30 cellular contexts compared by ENCODE assay signal in the genomic region with DNA sequence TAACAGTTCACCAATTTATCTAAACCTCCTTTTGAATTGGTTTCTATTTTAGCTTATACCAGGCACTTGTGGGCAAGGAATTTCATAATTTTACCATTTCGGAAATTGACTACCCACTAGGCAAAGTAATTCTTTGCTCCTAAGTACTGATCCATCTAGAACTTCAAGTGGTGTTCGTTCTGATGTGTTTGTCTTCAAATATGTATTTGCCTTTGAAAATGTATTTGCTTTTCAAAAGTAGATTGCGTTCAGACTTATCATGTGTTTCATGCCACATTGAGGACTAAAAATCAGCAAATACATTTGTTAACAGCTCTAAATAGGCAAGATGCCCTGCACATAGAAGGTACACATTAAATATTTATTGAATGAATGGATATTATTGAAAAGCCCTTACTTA. TPM values are rescaled to one million over a fixed set of nuclear protein-coding genes. Genes with fewer than 3 reads are reported as not detected.
"Had no signal": no experiment of that assay in that cellular context is flagged by ENCODE, and none has a peak within 500 bp of the region (broad histone marks: within the 10 kb centered on the region; RNA-seq: fewer than 3 reads in every experiment).

No MANE protein-coding gene starts in this region.

- H3K9me3 Mint-ChIP-seq: immature natural killer cell; mesothelial cell of epicardium; naive B cell; natural killer cell treated with Interleukin-12 subunit alpha and Interleukin-12 subunit beta and Interleukin-15 and Interleukin-18, amount 100 ng/mL, for 72 hours; stimulated activated naive B cell treated with anti-CD40 and anti-IgM and Interleukin-4, amounts not matched to agents 10 μg/mL and 1 μg/mL and 100 μg/mL, for 72 hours had no signal

- H3K36me3 Mint-ChIP-seq: mesothelial cell of epicardium had no signal

- H3K27ac Mint-ChIP-seq: immature natural killer cell; mesothelial cell of epicardium; naive B cell; natural killer cell treated with Interleukin-12 subunit alpha and Interleukin-12 subunit beta and Interleukin-15 and Interleukin-18, amount 100 ng/mL, for 72 hours; stimulated activated naive B cell treated with anti-CD40 and anti-IgM and Interleukin-4, amounts not matched to agents 10 μg/mL and 1 μg/mL and 100 μg/mL, for 72 hours had no signal

- DNase-seq: hippocampal formation; immature natural killer cell; kidney; left colon; left ventricle myocardium inferior; mesendoderm; naive B cell; ovary; posterior cingulate gyrus; retina; right cardiac atrium; stimulated activated CD4-positive, alpha-beta T cell treated with anti-CD3 and anti-CD28 coated beads, Interleukin-12 subunit alpha, Interleukin-12 subunit beta, amount 100 ng/mL, for 4 hours; stimulated activated CD4-positive, alpha-beta T cell treated with anti-CD3 and anti-CD28 coated beads, Interleukin-15, amount 100 ng/mL, for 24 hours; stimulated activated CD4-positive, alpha-beta T cell treated with anti-CD3 and anti-CD28 coated beads, Interleukin-2, amount 100 ng/mL, for 24 hours; stimulated activated CD4-positive, alpha-beta T cell treated with anti-CD3 and anti-CD28 coated beads, Interleukin-4, amount 100 ng/mL, for 1 hour; stimulated activated naive B cell treated with anti-CD40 and anti-IgM and Interleukin-4, amounts not matched to agents 10 μg/mL and 1 μg/mL and 100 μg/mL, for 72 hours; stimulated activated naive CD8-positive, alpha-beta T cell treated with anti-CD3 and anti-CD28 coated beads, Interleukin-15, Interleukin-2, amounts not matched to agents 100 U/mL and 50 U/mL, for 24 hours; stomach; tibial artery; trophoblast cell; uterus had no signal

- ATAC-seq: left colon; natural killer cell treated with Interleukin-12 subunit alpha and Interleukin-12 subunit beta and Interleukin-15 and Interleukin-18, amount 100 ng/mL, for 72 hours; right cardiac atrium; sciatic nerve; stimulated activated naive B cell treated with anti-CD40 and anti-IgM and Interleukin-4, amounts not matched to agents 10 μg/mL and 1 μg/mL and 100 μg/mL, for 72 hours; stimulated activated naive CD8-positive, alpha-beta T cell treated with anti-CD3 and anti-CD28 coated beads, Interleukin-15, Interleukin-2, amounts not matched to agents 100 U/mL and 50 U/mL, for 24 hours had no signal

- H3K36me3 ChIP-seq: ovary, thoracic aorta, uterus had no signal

- H3K9me3 ChIP-seq: left ventricle myocardium inferior, ovary, prostate gland, stomach, thoracic aorta, tibial artery, uterus had no signal

- H3K27me3 ChIP-seq: ovary, stomach, tibial artery, uterus had no signal

- H3K4me3 ChIP-seq: left ventricle myocardium inferior, lung, ovary, prostate gland, skin epidermis, stomach, thoracic aorta, tibial artery, uterus had no signal

- H3K4me1 ChIP-seq: left ventricle myocardium inferior, prostate gland, uterus had no signal

- H3K4me1 Mint-ChIP-seq: immature natural killer cell; mesothelial cell of epicardium; stimulated activated naive B cell treated with anti-CD40 and anti-IgM and Interleukin-4, amounts not matched to agents 10 μg/mL and 1 μg/mL and 100 μg/mL, for 72 hours had no signal

- H3K27me3 Mint-ChIP-seq: naive B cell; natural killer cell treated with Interleukin-12 subunit alpha and Interleukin-12 subunit beta and Interleukin-15 and Interleukin-18, amount 100 ng/mL, for 72 hours; stimulated activated naive B cell treated with anti-CD40 and anti-IgM and Interleukin-4, amounts not matched to agents 10 μg/mL and 1 μg/mL and 100 μg/mL, for 72 hours had no signal

- H3K27ac ChIP-seq: left ventricle myocardium inferior, ovary, prostate gland, skin epidermis, stomach, thoracic aorta, tibial artery, uterus had no signal

- H3K4me3 Mint-ChIP-seq: immature natural killer cell; mesothelial cell of epicardium; naive B cell; natural killer cell treated with Interleukin-12 subunit alpha and Interleukin-12 subunit beta and Interleukin-15 and Interleukin-18, amount 100 ng/mL, for 72 hours; stimulated activated naive B cell treated with anti-CD40 and anti-IgM and Interleukin-4, amounts not matched to agents 10 μg/mL and 1 μg/mL and 100 μg/mL, for 72 hours had no signal

RNA-seq across cellular contexts. Expression of a gene that starts 26.7 kb away (rescaled TPM):
- polyA plus RNA-seq: neural cell had no signal

RNA-seq across cellular contexts. Expression of a gene that starts 48.5 kb away (rescaled TPM):
- total RNA-seq: mononuclear cell; natural killer cell treated with Interleukin-12 subunit alpha and Interleukin-12 subunit beta and Interleukin-15 and Interleukin-18, amount 100 ng/mL, for 72 hours had no signal
- polyA plus RNA-seq: immature natural killer cell had no signal
